ENCODE assay signal across 19 cellular contexts in genomic region chrX:122188751-122189150, GRCh38.
DNase-seq lines count a peak whose midpoint lies in the region; FAIRE-seq and TF ChIP-seq lines count a peak whose summit lies in the region.
"Had no signal": no experiment of that assay in that cellular context is flagged by ENCODE, and none has a peak within 500 bp of the region (broad histone marks: within the 10 kb centered on the region; RNA-seq: fewer than 3 reads in every experiment).

No MANE protein-coding gene starts in this region.

- TF ChIP-seq CTCF in AG10803 (conservative IDR thresholded peaks at IDR 0.05; ENCODE audit: low read length) (no peak), fibroblast of the aortic adventitia (IDR thresholded peaks at IDR 0.05; ENCODE audit: insufficient read depth, low read length) (no peak), GM13976 (IDR thresholded peaks at IDR 0.05; ENCODE audit: borderline replicate concordance, control extremely low read depth, extremely low read depth, insufficient read depth, missing control alignments) (no peak)

- H3K4me3 ChIP-seq in AG10803 (ENCODE audit: low read length) (no peak overlapping the region), fibroblast of the aortic adventitia (ENCODE audit: low read depth, low read length) (no peak overlapping the region)

- no peak for FAIRE-seq in GM12891 (lab: Jason Lieb, UNC)

- peak; percentile 5 for DNase-seq in AG10803 (ENCODE audit: low read depth)
- peak; percentile 3 for DNase-seq in M059J (ENCODE audit: low read depth)
- DNase-seq in astrocyte of the hippocampus (ENCODE audit: low read depth, low spot score) = peak; percentile 26
- DNase-seq in fibroblast of the aortic adventitia (ENCODE audit: low read depth) = peak; percentile 1
- DNase-seq in NK-92 treated with Interleukin-12 subunit alpha and Interleukin-12 subunit beta, amount 100 ng/mL, for 24 hours (lab: John Stamatoyannopoulos, UW) = no peak
- DNase-seq in GM13976 (ENCODE audit: low spot score) = no peak
- no peak for DNase-seq in OCI-M2 (lab: John Stamatoyannopoulos, UW; ENCODE audit: unreplicated experiment)
- no peak for DNase-seq in GM12891 (ENCODE audit: insufficient read length, low spot score)
- DNase-seq: C1 segment of cervical spinal cord; CD8-positive, alpha-beta memory T cell; DMS53; H9; NCI-H1105; NCI-H2081; NCI-H2171 treated with DMSO at 0.1 percent for 48 hours; NCI-H510A; NCI-H774; Right ventricle myocardium superior; SW 1271 had no signal

- in situ Hi-C loops in GM13976 (cut with MboI; ENCODE audit: low sequenced_read_pairs, unreplicated experiment) = no loop called here

- TF ChIP-seq POLR2A in GM12891 (IDR thresholded peaks at IDR 0.05; ENCODE audit: low read depth, low read length) = no peak

TF ChIP-seq in GM12891, 5 proteins besides CTCF, POLR2A, EP300 and RAD21:
- TF ChIP-seq PAX5 (IDR thresholded peaks at IDR 0.05; ENCODE audit: insufficient read depth, low read length, severe bottlenecking) (no peak), POU2F2 (IDR thresholded peaks at IDR 0.05; ENCODE audit: low read depth, low read length) (no peak), SPI1 (IDR thresholded peaks at IDR 0.05; ENCODE audit: low read depth, low read length) (no peak), TAF1 (IDR thresholded peaks at IDR 0.05; ENCODE audit: low read depth, low read length) (no peak), POLR2AphosphoS5 (IDR thresholded peaks at IDR 0.05; ENCODE audit: low read depth, low read length) (no peak)
TF ChIP-seq in GM12891: peak in this region for 0.

Comparison
In these comparisons a context has a peak if more than half of its experiments do, and no peak if none do; other contexts are left out.
1. DNase-seq: peak in AG10803 (single experiment), M059J (single experiment), astrocyte of the hippocampus (single experiment) and fibroblast of the aortic adventitia (single experiment); none in NK-92 treated with Interleukin-12 subunit alpha and Interleukin-12 subunit beta, amount 100 ng/mL, for 24 hours (single experiment), GM13976 (single experiment), OCI-M2 (single experiment) and GM12891 (single experiment).